ENCODE assay signal across 1 cellular context in genomic region chrX:103073442-103073841, GRCh38.
TF ChIP-seq lines count a peak whose summit lies in the region.

No MANE protein-coding gene starts in this region.

TF ChIP-seq in SK-N-SH, 30 proteins besides CTCF, POLR2A, EP300 and RAD21:
- TF ChIP-seq FOSL2 (IDR thresholded peaks at IDR 0.05; ENCODE audit: borderline replicate concordance, low read depth) (peak; percentile 44; the same call in 1 of the 2 replicates), JUND (IDR thresholded peaks at IDR 0.05) (peak; percentile 46), POLR2AphosphoS5 (IDR thresholded peaks at IDR 0.05; ENCODE audit: low read depth, low read length) (no peak), TCF12 (IDR thresholded peaks at IDR 0.05) (peak; percentile 46), RXRA (IDR thresholded peaks at IDR 0.05; ENCODE audit: borderline replicate concordance, low read depth) (no peak), GABPA (IDR thresholded peaks at IDR 0.05; ENCODE audit: low read depth) (no peak), IRF3 (IDR thresholded peaks at IDR 0.05; ENCODE audit: low read depth, low read length) (no peak), GATA2 (CRISPR knock-in tag; IDR thresholded peaks at IDR 0.05) (no peak), RCOR1 (IDR thresholded peaks at IDR 0.05; ENCODE audit: low read length) (no peak), SIN3A (IDR thresholded peaks at IDR 0.05; ENCODE audit: borderline replicate concordance, low read depth, low read length) (no peak), ZBTB33 (IDR thresholded peaks at IDR 0.05; ENCODE audit: borderline replicate concordance, low read depth) (no peak), MEF2A (IDR thresholded peaks at IDR 0.05; ENCODE audit: borderline replicate concordance, low read depth) (no peak), SMC3 (IDR thresholded peaks at IDR 0.05; ENCODE audit: low read depth, low read length) (no peak), TEAD4 (IDR thresholded peaks at IDR 0.05; ENCODE audit: borderline replicate concordance, insufficient read depth) (no peak), TAF1 (IDR thresholded peaks at IDR 0.05; ENCODE audit: borderline replicate concordance, low read depth, low read length) (no peak), FOXM1 (IDR thresholded peaks at IDR 0.05; ENCODE audit: low read depth) (no peak), NFIC (IDR thresholded peaks at IDR 0.05; ENCODE audit: borderline replicate concordance) (no peak), NRF1 (IDR thresholded peaks at IDR 0.05; ENCODE audit: low read depth, low read length) (no peak), ELF1 (IDR thresholded peaks at IDR 0.05) (no peak), CHD2 (IDR thresholded peaks at IDR 0.05; ENCODE audit: low read length, partially characterized antibody) (no peak), RFX5 (IDR thresholded peaks at IDR 0.05; ENCODE audit: low read length) (no peak), MXI1 (IDR thresholded peaks at IDR 0.05; ENCODE audit: low read depth, low read length) (no peak)
- TF ChIP-seq, protein P1, sequence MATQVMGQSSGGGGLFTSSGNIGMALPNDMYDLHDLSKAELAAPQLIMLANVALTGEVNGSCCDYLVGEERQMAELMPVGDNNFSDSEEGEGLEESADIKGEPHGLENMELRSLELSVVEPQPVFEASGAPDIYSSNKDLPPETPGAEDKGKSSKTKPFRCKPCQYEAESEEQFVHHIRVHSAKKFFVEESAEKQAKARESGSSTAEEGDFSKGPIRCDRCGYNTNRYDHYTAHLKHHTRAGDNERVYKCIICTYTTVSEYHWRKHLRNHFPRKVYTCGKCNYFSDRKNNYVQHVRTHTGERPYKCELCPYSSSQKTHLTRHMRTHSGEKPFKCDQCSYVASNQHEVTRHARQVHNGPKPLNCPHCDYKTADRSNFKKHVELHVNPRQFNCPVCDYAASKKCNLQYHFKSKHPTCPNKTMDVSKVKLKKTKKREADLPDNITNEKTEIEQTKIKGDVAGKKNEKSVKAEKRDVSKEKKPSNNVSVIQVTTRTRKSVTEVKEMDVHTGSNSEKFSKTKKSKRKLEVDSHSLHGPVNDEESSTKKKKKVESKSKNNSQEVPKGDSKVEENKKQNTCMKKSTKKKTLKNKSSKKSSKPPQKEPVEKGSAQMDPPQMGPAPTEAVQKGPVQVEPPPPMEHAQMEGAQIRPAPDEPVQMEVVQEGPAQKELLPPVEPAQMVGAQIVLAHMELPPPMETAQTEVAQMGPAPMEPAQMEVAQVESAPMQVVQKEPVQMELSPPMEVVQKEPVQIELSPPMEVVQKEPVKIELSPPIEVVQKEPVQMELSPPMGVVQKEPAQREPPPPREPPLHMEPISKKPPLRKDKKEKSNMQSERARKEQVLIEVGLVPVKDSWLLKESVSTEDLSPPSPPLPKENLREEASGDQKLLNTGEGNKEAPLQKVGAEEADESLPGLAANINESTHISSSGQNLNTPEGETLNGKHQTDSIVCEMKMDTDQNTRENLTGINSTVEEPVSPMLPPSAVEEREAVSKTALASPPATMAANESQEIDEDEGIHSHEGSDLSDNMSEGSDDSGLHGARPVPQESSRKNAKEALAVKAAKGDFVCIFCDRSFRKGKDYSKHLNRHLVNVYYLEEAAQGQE (IDR thresholded peaks at IDR 0.05; ENCODE audit: low read depth, low read length) = no peak
- TF ChIP-seq, protein P2, sequence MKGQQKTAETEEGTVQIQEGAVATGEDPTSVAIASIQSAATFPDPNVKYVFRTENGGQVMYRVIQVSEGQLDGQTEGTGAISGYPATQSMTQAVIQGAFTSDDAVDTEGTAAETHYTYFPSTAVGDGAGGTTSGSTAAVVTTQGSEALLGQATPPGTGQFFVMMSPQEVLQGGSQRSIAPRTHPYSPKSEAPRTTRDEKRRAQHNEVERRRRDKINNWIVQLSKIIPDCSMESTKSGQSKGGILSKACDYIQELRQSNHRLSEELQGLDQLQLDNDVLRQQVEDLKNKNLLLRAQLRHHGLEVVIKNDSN (IDR thresholded peaks at IDR 0.05; ENCODE audit: borderline replicate concordance, low read depth) = no peak
- TF ChIP-seq, protein P3, sequence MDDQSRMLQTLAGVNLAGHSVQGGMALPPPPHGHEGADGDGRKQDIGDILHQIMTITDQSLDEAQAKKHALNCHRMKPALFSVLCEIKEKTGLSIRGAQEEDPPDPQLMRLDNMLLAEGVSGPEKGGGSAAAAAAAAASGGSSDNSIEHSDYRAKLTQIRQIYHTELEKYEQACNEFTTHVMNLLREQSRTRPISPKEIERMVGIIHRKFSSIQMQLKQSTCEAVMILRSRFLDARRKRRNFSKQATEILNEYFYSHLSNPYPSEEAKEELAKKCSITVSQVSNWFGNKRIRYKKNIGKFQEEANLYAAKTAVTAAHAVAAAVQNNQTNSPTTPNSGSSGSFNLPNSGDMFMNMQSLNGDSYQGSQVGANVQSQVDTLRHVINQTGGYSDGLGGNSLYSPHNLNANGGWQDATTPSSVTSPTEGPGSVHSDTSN (IDR thresholded peaks at IDR 0.05) = no peak
- TF ChIP-seq, protein P4, sequence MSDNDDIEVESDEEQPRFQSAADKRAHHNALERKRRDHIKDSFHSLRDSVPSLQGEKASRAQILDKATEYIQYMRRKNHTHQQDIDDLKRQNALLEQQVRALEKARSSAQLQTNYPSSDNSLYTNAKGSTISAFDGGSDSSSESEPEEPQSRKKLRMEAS (IDR thresholded peaks at IDR 0.05; ENCODE audit: low read depth) = no peak
